9 cellular contexts compared by ENCODE assay signal in genomic region chr17:21289175-21289901, GRCh38. TPM values are rescaled to one million over a fixed set of nuclear protein-coding genes. Genes with fewer than 3 reads are reported as not detected.
A peak's percentile ranks its signal among the peaks of the same experiment; 100 is the strongest.
DNase-seq lines count a peak whose midpoint lies in the region; TF ChIP-seq lines count a peak whose summit lies in the region.
"Had no signal": no experiment of that assay in that cellular context is flagged by ENCODE, and none has a peak within 500 bp of the region (broad histone marks: within the 10 kb centered on the region; RNA-seq: fewer than 3 reads in every experiment).

No MANE protein-coding gene starts in this region.

- peak overlapping the region; percentile 95 for H3K27ac ChIP-seq in OCI-LY7 (ENCODE audit: low read depth, low read length, poor library complexity, severe bottlenecking)
- H3K27ac ChIP-seq in esophagus squamous epithelium, result peak overlapping the region; percentile 90 to 99 (median 97)
- H3K27ac ChIP-seq in skeletal muscle tissue (ENCODE audit: low read depth, low read length), result peak overlapping the region; percentile 91
- H3K27ac ChIP-seq: neural progenitor cell had no signal

- peaks cover 17% of the 10 kb centered on the region for H3K4me1 Mint-ChIP-seq in Caco-2 (ENCODE audit: low read depth, unreplicated experiment)

- intact Hi-C loops in OCI-LY7 (cut with micrococcal nuclease; ENCODE audit: unreplicated experiment), result loop anchor here (5.0 kb wide), 1 partner anchor 247 kb away; the partner anchor contains the start of gene USP22
- intact Hi-C loops in esophagus squamous epithelium (cut with DNase I), result no loop called here
- intact Hi-C loops in Caco-2 (cut with micrococcal nuclease; ENCODE audit: unreplicated experiment), result loop anchor here (10.0 kb wide), 1 partner anchor 85 kb away; the partner anchor contains the start of gene KCNJ12

- H3K27me3 ChIP-seq in esophagus squamous epithelium (peaks cover 0 to 5% (median 0%) of the 10 kb centered on the region in 4 donors), skeletal muscle tissue (ENCODE audit: control insufficient read depth in 3 of 3, insufficient read depth in 3 of 3, low read length in 3 of 3) (no peaks in the 10 kb centered on the region), Caco-2 (replicated peaks; ENCODE audit: control insufficient read depth, insufficient read depth, low read length) (no peaks in the 10 kb centered on the region)

- H3K9me3 ChIP-seq in OCI-LY7 (ENCODE audit: low read length) (no peaks in the 10 kb centered on the region), esophagus squamous epithelium (no peaks in the 10 kb centered on the region), skeletal muscle tissue (ENCODE audit: control insufficient read depth in 3 of 3, low read length in 3 of 3) (no peaks in the 10 kb centered on the region), Caco-2 (no peaks in the 10 kb centered on the region)

- peak overlapping the region; percentile 92 for H3K4me2 ChIP-seq in OCI-LY7 (ENCODE audit: low read length)
- H3K4me2 ChIP-seq: neural progenitor cell had no signal

- no peaks in the 10 kb centered on the region for H4K20me1 ChIP-seq in OCI-LY7 (ENCODE audit: insufficient read depth, low read length)

- DNase-seq in GM20000 (ENCODE audit: low spot score), result peak; percentile 15
- no peak for DNase-seq in OCI-LY7 (ENCODE audit: low spot score)
- DNase-seq in esophagus squamous epithelium (lab: John Stamatoyannopoulos, UW), result no peak
- DNase-seq in Caco-2, result no peak
- DNase-seq in NCI-H1105 treated with DMSO at 0.1 percent for 48 hours (lab: John Stamatoyannopoulos, UW), result no peak
- no peak for DNase-seq in OCI-M1 (lab: John Stamatoyannopoulos, UW)
- no peak for DNase-seq in ACHN

- H3K9ac ChIP-seq in skeletal muscle tissue (ENCODE audit: low read depth in 1 of 3, low read length in 3 of 3), result peak overlapping the region; percentile 73 to 99 (median 85)
- H3K9ac ChIP-seq: neural progenitor cell had no signal

- H3K4me3 ChIP-seq in OCI-LY7 (ENCODE audit: low read depth, low read length, poor library complexity, severe bottlenecking) (peak overlapping the region; percentile 84), esophagus squamous epithelium (no peak overlapping the region), skeletal muscle tissue (ENCODE audit: low read length in 3 of 3) (peak overlapping the region; percentile 69 to 98 (median 73)), Caco-2 (ENCODE audit: low read depth, low read length) (no peak overlapping the region)
- H3K4me3 ChIP-seq: neural progenitor cell had no signal

- WGBS in esophagus squamous epithelium, 2 donors, result 64 to 79% methylated on average over 6 to 9 of the region's 11 CpGs

- H3K79me2 ChIP-seq in OCI-LY7 (ENCODE audit: insufficient read depth, low read depth, low read length), result peaks cover 51% of the 10 kb centered on the region

- H3K27me3 Mint-ChIP-seq in Caco-2 (ENCODE audit: insufficient read depth, unreplicated experiment), result no peaks in the 10 kb centered on the region

- TF ChIP-seq POLR2A in esophagus squamous epithelium (IDR thresholded peaks at IDR 0.05), result no peak

- in situ Hi-C loops in ACHN (cut with HindIII; ENCODE audit: low pct_ligation_motif_present, low pct_unique_long_range_greater_than_20kb, low sequenced_read_pairs), result no loop called here

- H3K4me1 ChIP-seq in OCI-LY7 (ENCODE audit: insufficient read depth, low read length, poor library complexity, severe bottlenecking) (peaks cover 38% of the 10 kb centered on the region), esophagus squamous epithelium (peaks cover 44 to 72% (median 44%) of the 10 kb centered on the region in 3 donors), skeletal muscle tissue (ENCODE audit: control insufficient read depth in 3 of 3, insufficient read depth in 3 of 3, low read length in 3 of 3) (peaks cover 64 to 83% (median 80%) of the 10 kb centered on the region in 3 donors), Caco-2 (peaks cover 18% of the 10 kb centered on the region)

- peaks cover 6% of the 10 kb centered on the region for H3K36me3 Mint-ChIP-seq in Caco-2 (ENCODE audit: insufficient read depth, unreplicated experiment)
- H3K36me3 Mint-ChIP-seq: neural progenitor cell had no signal

- no TSS peak for BruUV-seq in OCI-LY7 (replicated peaks; lab: Mats Ljungman, UMichigan)
- no TSS peak for BruUV-seq in Caco-2 (replicated peaks; lab: Mats Ljungman, UMichigan)

- H3K36me3 ChIP-seq in OCI-LY7 (ENCODE audit: insufficient read depth, low read length) (peaks cover 11% of the 10 kb centered on the region), esophagus squamous epithelium (peaks cover 0 to 29% (median 0%) of the 10 kb centered on the region in 3 donors), skeletal muscle tissue (ENCODE audit: control insufficient read depth in 3 of 3, insufficient read depth in 3 of 3, low read length in 3 of 3) (peaks cover 0 to 24% (median 2%) of the 10 kb centered on the region in 3 donors), Caco-2 (ENCODE audit: control insufficient read depth, insufficient read depth, low read length) (no peaks in the 10 kb centered on the region)
- H3K36me3 ChIP-seq: neural progenitor cell had no signal

- H3K27ac Mint-ChIP-seq in Caco-2 (ENCODE audit: unreplicated experiment), result no peak overlapping the region
- H3K27ac Mint-ChIP-seq: neural progenitor cell had no signal

- no peaks in the 10 kb centered on the region for H3K9me3 Mint-ChIP-seq in Caco-2 (ENCODE audit: unreplicated experiment)

- POLR2A ChIA-PET in OCI-LY7 (lab: Charles Lee) (interaction anchor here (4.4 kb wide), 1 partner anchor 13 kb away, joined by 31 read pairs; no protein-coding TSS in a partner anchor), Caco-2 (lab: Charles Lee) (no interaction called here)

- H3K9me2 ChIP-seq in OCI-LY7 (ENCODE audit: insufficient read depth, low read length), result no peaks in the 10 kb centered on the region

- TF ChIP-seq CTCF in GM20000 (IDR thresholded peaks at IDR 0.05; ENCODE audit: extremely low read depth, missing control alignments), result no peak
- no peak for TF ChIP-seq CTCF in OCI-LY7 (conservative IDR thresholded peaks at IDR 0.05; ENCODE audit: low read length)
- no peak for TF ChIP-seq CTCF in esophagus squamous epithelium (IDR thresholded peaks at IDR 0.05)
- TF ChIP-seq CTCF in Caco-2 (IDR thresholded peaks at IDR 0.05; ENCODE audit: insufficient read depth in 1 of 2, low read depth in 1 of 2, low read length in 1 of 2, severe bottlenecking in 1 of 2, unreplicated experiment in 1 of 2), result no peak

- CTCF ChIA-PET in OCI-LY7 (lab: Charles Lee; ENCODE audit: unreplicated experiment) (no interaction called here), Caco-2 (lab: Charles Lee) (no interaction called here)

- H2AFZ ChIP-seq in OCI-LY7 (ENCODE audit: low read length), result no peak overlapping the region
- H2AFZ ChIP-seq: neural progenitor cell had no signal

- H3K4me3 Mint-ChIP-seq in Caco-2 (ENCODE audit: unreplicated experiment), result no peak overlapping the region
- H3K4me3 Mint-ChIP-seq: neural progenitor cell had no signal

RNA-seq across cellular contexts. Expression of gene MAP2K3, which starts 4.8 kb away (rescaled TPM):
- 13.6 and 27.8 TPM in 2 replicates for total RNA-seq in OCI-LY7 (2014; rRNA removed; shearing (Covaris generic))
- total RNA-seq in OCI-LY7 (2022), result 70.3 and 71.5 TPM in 2 replicates
- 10 to 100 TPM; 24.1 to 53.6 (median 38.4) TPM for total RNA-seq in esophagus squamous epithelium
- total RNA-seq in skeletal muscle tissue, result 11.5 TPM
- 49.5 and 50.9 TPM in 2 replicates for total RNA-seq in Caco-2 (2022)

RNA-seq across cellular contexts. Expression of gene NATD1, which starts 36.1 kb away (rescaled TPM):
- total RNA-seq in OCI-LY7 (2014; rRNA removed; shearing (Covaris generic)), result 0.41 and 0.85 TPM in 2 replicates
- total RNA-seq in OCI-LY7 (2022) (6.0 and 6.8 TPM in 2 replicates), esophagus squamous epithelium (1 to 10 TPM; 2.4 to 5.1 (median 3.2) TPM), skeletal muscle tissue (3.7 TPM), Caco-2 (2022) (14.4 and 18.4 TPM in 2 replicates)

Comparison
In these comparisons a context has a peak if more than half of its experiments do, and no peak if none do; other contexts are left out.
1. H3K4me3 ChIP-seq: peak in OCI-LY7 (single experiment) and skeletal muscle tissue (3 of 3); none in esophagus squamous epithelium (0 of 4) and Caco-2 (single experiment).
2. Peak in every context shown above with its lines, with median percentiles within 50 percentile points of each other: H3K27ac ChIP-seq.